Comparison of ENCODE assay signal across 1 cellular context in genomic region chr17:4594406-4595349, GRCh38.
TF ChIP-seq lines count a peak whose summit lies in the region.

No MANE protein-coding gene starts in this region.

TF ChIP-seq in K562, 482 proteins besides CTCF, POLR2A, EP300 and RAD21:
- TF ChIP-seq DLX4 (CRISPR knock-in tag; IDR thresholded peaks at IDR 0.05) (no peak), NFRKB (IDR thresholded peaks at IDR 0.05; ENCODE audit: low read depth) (no peak), BACH1 (tag; IDR thresholded peaks at IDR 0.05) (no peak), MGA (IDR thresholded peaks at IDR 0.05) (no peak), ZBTB34 (CRISPR knock-in tag; IDR thresholded peaks at IDR 0.05) (no peak), NCOR1 (IDR thresholded peaks at IDR 0.05) (no peak), NRF1 (conservative IDR thresholded peaks at IDR 0.05 in 1 of 2, IDR thresholded peaks at IDR 0.05 in 1 of 2) (peak; percentile 54 to 64; a peak in 3 of 4 replicates), POLR2G (IDR thresholded peaks at IDR 0.05; ENCODE audit: low read depth, low read length) (no peak), TFAP4 (CRISPR knock-in tag; IDR thresholded peaks at IDR 0.05; ENCODE audit: borderline replicate concordance) (peak; percentile 35; the same call in 1 of the 2 replicates), SMC3 (conservative IDR thresholded peaks at IDR 0.05; ENCODE audit: insufficient read depth, low read depth, low read length) (peak; percentile 39), EP400 (IDR thresholded peaks at IDR 0.05) (no peak), E2F6 (IDR thresholded peaks at IDR 0.05; ENCODE audit: borderline replicate concordance in 1 of 2, extremely low read depth in 1 of 2, insufficient read depth in 1 of 2, insufficient read length in 1 of 2, low read depth in 1 of 2, low read length in 1 of 2, poor library complexity in 1 of 2, severe bottlenecking in 1 of 2) (no peak), ZBTB7A (IDR thresholded peaks at IDR 0.05; ENCODE audit: borderline replicate concordance, control insufficient read depth, low read depth, low read length) (0 out of 2 replicates have a peak, but pooled peaks have one; percentile 16), ZNF140 (CRISPR knock-in tag; IDR thresholded peaks at IDR 0.05) (no peak), BRD4 (IDR thresholded peaks at IDR 0.05) (no peak), TRIM24 (IDR thresholded peaks at IDR 0.05) (no peak), ZNF561 (CRISPR knock-in tag; conservative IDR thresholded peaks at IDR 0.05) (no peak), ZBTB12 (CRISPR knock-in tag; IDR thresholded peaks at IDR 0.05) (no peak), ZHX1 (conservative IDR thresholded peaks at IDR 0.05; ENCODE audit: low read length) (no peak), SPI1 (IDR thresholded peaks at IDR 0.05; ENCODE audit: borderline replicate concordance, low read depth, low read length) (no peak), CAMTA2 (CRISPR knock-in tag; conservative IDR thresholded peaks at IDR 0.05) (no peak), RBM22 (IDR thresholded peaks at IDR 0.05; ENCODE audit: low read depth, low read length, poor library complexity, severe bottlenecking) (no peak)
TF ChIP-seq in K562: peak in this region for 4.
